11 cellular contexts compared by ENCODE assay signal in the genomic region with DNA sequence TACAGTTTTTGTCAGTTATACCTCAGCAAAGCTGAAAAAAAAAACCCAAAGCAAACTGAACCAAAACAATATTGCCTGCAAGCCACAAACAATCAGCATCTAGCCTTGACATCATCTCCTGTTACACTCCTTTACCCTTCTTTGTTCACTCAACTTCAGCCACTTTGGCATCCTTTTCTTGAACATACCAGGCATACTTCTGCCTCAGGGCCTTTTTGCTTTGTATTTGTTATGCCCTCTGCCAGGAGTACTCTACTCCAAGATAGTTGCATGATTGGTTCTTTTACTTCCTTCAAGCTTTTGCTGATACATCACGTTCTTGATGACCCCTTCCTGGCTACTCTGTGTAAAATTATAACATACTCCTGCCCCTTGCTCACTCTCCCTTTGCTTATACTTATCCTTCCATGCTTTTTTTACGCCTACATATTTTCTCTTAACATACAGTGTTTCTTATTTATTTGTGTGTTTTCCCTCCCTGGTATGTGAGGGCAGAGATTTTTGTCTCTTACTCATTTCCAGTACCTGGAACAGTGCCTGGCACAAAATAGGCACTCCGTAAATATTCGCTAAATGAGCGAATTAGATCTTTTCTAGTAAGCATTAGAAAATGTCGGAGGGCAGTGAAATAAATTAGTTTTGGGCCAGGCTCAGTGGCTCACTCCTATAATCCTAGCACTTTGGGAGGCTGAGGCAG. TPM values are rescaled to one million over a fixed set of nuclear protein-coding genes. Genes with fewer than 3 reads are reported as not detected.
DNase-seq lines count a peak whose midpoint lies in the region; ATAC-seq and TF ChIP-seq lines count a peak whose summit lies in the region.
"Had no signal": no experiment of that assay in that cellular context is flagged by ENCODE, and none has a peak within 500 bp of the region (broad histone marks: within the 10 kb centered on the region; RNA-seq: fewer than 3 reads in every experiment).

No MANE protein-coding gene starts in this region.

- peaks cover 5% of the 10 kb centered on the region; the same call in 1 of the 2 replicates for H4K20me1 ChIP-seq in GM23248 (ENCODE audit: insufficient read depth)

- H3K9me3 ChIP-seq in GM23248 (ENCODE audit: low read depth) (no peaks in the 10 kb centered on the region), prostate gland (no peaks in the 10 kb centered on the region)

- POLR2A ChIA-PET in HEK293T (lab: Yijun Ruan, JAX) = interaction anchor here (1.1 kb wide), 1 partner anchor 15 kb away, joined by 3 read pairs; no protein-coding TSS in a partner anchor

- intact Hi-C loops in prostate gland (cut with DNase I) = no loop called here

- in situ Hi-C loops in GM23248 (cut with MboI) = no loop called here

- no peak for ATAC-seq in GM18498 (IDR thresholded peaks at IDR 0.05; ENCODE audit: unreplicated experiment)

- H3K9ac ChIP-seq in GM23248 = peak overlapping the region; percentile 3; the same call in 1 of the 2 replicates

- TF ChIP-seq POLR2A in prostate gland (IDR thresholded peaks at IDR 0.05) = no peak

- no peak for TF ChIP-seq CTCF in prostate gland (IDR thresholded peaks at IDR 0.05)

- H3K27me3 ChIP-seq in GM23248 (replicated peaks; ENCODE audit: insufficient read depth) (no peaks in the 10 kb centered on the region), prostate gland (replicated peaks; ENCODE audit: insufficient read depth) (no peaks in the 10 kb centered on the region)

- peak overlapping the region; percentile 42 for H3K27ac ChIP-seq in GM23248
- H3K27ac ChIP-seq in prostate gland = no peak overlapping the region

- 0 out of 2 replicates have a peak, but pooled peaks cover 7% of the 10 kb centered on the region for H3K36me3 ChIP-seq in GM23248 (ENCODE audit: low read depth)
- H3K36me3 ChIP-seq in prostate gland = no peaks in the 10 kb centered on the region

- peaks cover 98% of the 10 kb centered on the region for H3K79me2 ChIP-seq in GM23248 (ENCODE audit: insufficient read depth)

- H3F3A ChIP-seq in GM23248 (ENCODE audit: insufficient read depth) = peaks cover 27% of the 10 kb centered on the region

- H3K4me1 ChIP-seq in GM23248 (ENCODE audit: insufficient read depth) (peaks cover 23% of the 10 kb centered on the region), prostate gland (replicated peaks) (no peaks in the 10 kb centered on the region)

- H3K4me3 ChIP-seq in GM23248 = 0 out of 2 replicates have a peak overlapping the region, but pooled peaks have one; percentile 2
- H3K4me3 ChIP-seq in prostate gland = no peak overlapping the region

- H2AFZ ChIP-seq in GM23248 = no peak overlapping the region

- peak overlapping the region; percentile 50 for H3K4me2 ChIP-seq in GM23248 (ENCODE audit: unreplicated experiment)

- DNase-seq in GM23248 (peak; percentile 85), amniotic epithelial cell (ENCODE audit: low read depth) (peak; percentile 68), glomerular endothelial cell (ENCODE audit: extremely low read depth, low read depth, low spot score) (peak; percentile 77), prostate gland (ENCODE audit: low spot score) (peak; percentile 9), NOMO-1 treated with dmso at 0.1 percent for 144 hours (lab: John Stamatoyannopoulos, UW; ENCODE audit: unreplicated experiment) (no peak), HEK293T (ENCODE audit: extremely low spot score) (no peak), putamen (ENCODE audit: low spot score) (no peak)
- DNase-seq: activated CD8-positive, alpha-beta memory T cell treated with anti-CD3 and anti-CD28 coated beads for 24 hours; cortex of kidney; naive B cell had no signal

- WGBS in GM23248 (ENCODE audit: low coverage in 1 of 2, low lambda C conversion rate in 2 of 2, missing lambda C conversion rate in 2 of 2), 2 experiments = 65 to 75% methylated on average over 6 of the region's 6 CpGs
- 81% methylated on average over 6 of the region's 6 CpGs for WGBS in prostate gland

- CTCF ChIA-PET in HEK293T (lab: Yijun Ruan, JAX) = interaction anchor here (0.6 to 0.7 kb wide), 2 partner anchors 9 to 80 kb away, joined by 3 read pairs; no protein-coding TSS in a partner anchor

- H3K9me2 ChIP-seq in GM23248 (ENCODE audit: insufficient read depth) = no peaks in the 10 kb centered on the region

TF ChIP-seq in HEK293T, 16 proteins besides CTCF, POLR2A, EP300 and RAD21:
- TF ChIP-seq ELF4 (IDR thresholded peaks at IDR 0.05) (no peak), LEF1 (IDR thresholded peaks at IDR 0.05; ENCODE audit: borderline replicate concordance) (no peak), SP1 (IDR thresholded peaks at IDR 0.05) (no peak), HDGF (IDR thresholded peaks at IDR 0.05; ENCODE audit: borderline replicate concordance) (no peak), FOXK2 (IDR thresholded peaks at IDR 0.05) (no peak), ZNF384 (IDR thresholded peaks at IDR 0.05) (no peak), CTBP1 (IDR thresholded peaks at IDR 0.05; ENCODE audit: borderline replicate concordance) (no peak), NFRKB (IDR thresholded peaks at IDR 0.05) (no peak), SUZ12 (IDR thresholded peaks at IDR 0.05) (no peak), FOXA1 (IDR thresholded peaks at IDR 0.05) (no peak), BHLHE40 (IDR thresholded peaks at IDR 0.05; ENCODE audit: borderline replicate concordance) (no peak), TARDBP (IDR thresholded peaks at IDR 0.05) (no peak), FOXM1 (IDR thresholded peaks at IDR 0.05; ENCODE audit: borderline replicate concordance) (no peak), L3MBTL2 (conservative IDR thresholded peaks at IDR 0.05) (no peak), ARNT (IDR thresholded peaks at IDR 0.05) (no peak)
- TF ChIP-seq, protein P1, sequence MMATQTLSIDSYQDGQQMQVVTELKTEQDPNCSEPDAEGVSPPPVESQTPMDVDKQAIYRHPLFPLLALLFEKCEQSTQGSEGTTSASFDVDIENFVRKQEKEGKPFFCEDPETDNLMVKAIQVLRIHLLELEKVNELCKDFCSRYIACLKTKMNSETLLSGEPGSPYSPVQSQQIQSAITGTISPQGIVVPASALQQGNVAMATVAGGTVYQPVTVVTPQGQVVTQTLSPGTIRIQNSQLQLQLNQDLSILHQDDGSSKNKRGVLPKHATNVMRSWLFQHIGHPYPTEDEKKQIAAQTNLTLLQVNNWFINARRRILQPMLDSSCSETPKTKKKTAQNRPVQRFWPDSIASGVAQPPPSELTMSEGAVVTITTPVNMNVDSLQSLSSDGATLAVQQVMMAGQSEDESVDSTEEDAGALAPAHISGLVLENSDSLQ (IDR thresholded peaks at IDR 0.05) = no peak

RNA-seq across cellular contexts. Expression of gene ABI2, which starts 12.7 kb away (rescaled TPM):
- total RNA-seq in GM23248 (2014; rRNA removed; shearing (Covaris generic)) = 28.0 and 30.1 TPM in 2 replicates
- polyA plus RNA-seq in GM23248 (2016; fragmentation: Nextera tagmentation; extraction: Ambion mirVana) = 82.8 and 88.3 TPM in 2 replicates
- 24.1 and 42.8 TPM in 2 replicates for total RNA-seq in glomerular endothelial cell
- 10 to 100 TPM; 50.0 to 64.8 TPM for total RNA-seq in prostate gland

Comparison
In these comparisons a context has a peak if more than half of its experiments do, and no peak if none do; other contexts are left out.
1. DNase-seq: peak in GM23248 (single experiment), amniotic epithelial cell (single experiment), glomerular endothelial cell (single experiment) and prostate gland (single experiment); none in NOMO-1 treated with dmso at 0.1 percent for 144 hours (single experiment), HEK293T (single experiment) and putamen (single experiment).